In genomic region chr9:135480071-135480941, GRCh38 we compare ENCODE assay signal across 1 cellular context.
TF ChIP-seq lines count a peak whose summit lies in the region.

No MANE protein-coding gene starts in this region.

TF ChIP-seq in K562, 482 proteins besides CTCF, POLR2A, EP300 and RAD21 (continued from another document and continues in another):
- no peak for TF ChIP-seq ZBTB2 (IDR thresholded peaks at IDR 0.05)
- no peak for TF ChIP-seq PRMT5 (CRISPR knock-in tag; IDR thresholded peaks at IDR 0.05)
- TF ChIP-seq RAD51 (IDR thresholded peaks at IDR 0.05; ENCODE audit: borderline replicate concordance, low read depth), result no peak
- no peak for TF ChIP-seq NFE2L1 (tag; IDR thresholded peaks at IDR 0.05; ENCODE audit: borderline replicate concordance, low read depth)
- no peak for TF ChIP-seq DNMT1 (IDR thresholded peaks at IDR 0.05)
- TF ChIP-seq XRCC5 (IDR thresholded peaks at IDR 0.05; ENCODE audit: low read depth, low read length), result no peak
- TF ChIP-seq PURB (CRISPR knock-in tag; IDR thresholded peaks at IDR 0.05; ENCODE audit: low read depth), result no peak
- no peak for TF ChIP-seq CBFA2T2 (conservative IDR thresholded peaks at IDR 0.05)
- TF ChIP-seq ELF4 (CRISPR knock-in tag; IDR thresholded peaks at IDR 0.05), result no peak
- TF ChIP-seq ZBTB34 (CRISPR knock-in tag; IDR thresholded peaks at IDR 0.05), result no peak
- no peak for TF ChIP-seq THRB (CRISPR knock-in tag; conservative IDR thresholded peaks at IDR 0.05)
- peak; percentile 42; the same call in 1 of the 2 replicates for TF ChIP-seq PHF8 (IDR thresholded peaks at IDR 0.05; ENCODE audit: borderline replicate concordance, low read length)
- TF ChIP-seq CTCFL (IDR thresholded peaks at IDR 0.05; ENCODE audit: borderline replicate concordance, insufficient read depth, low read depth, low read length, poor library complexity, severe bottlenecking), result no peak
- no peak for TF ChIP-seq ZNF280A (IDR thresholded peaks at IDR 0.05; ENCODE audit: low read depth, partially characterized antibody)
- no peak for TF ChIP-seq ZC3H8 (IDR thresholded peaks at IDR 0.05)
- no peak for TF ChIP-seq ZNF695 (CRISPR knock-in tag; IDR thresholded peaks at IDR 0.05)
- TF ChIP-seq ZNF79 (CRISPR knock-in tag; IDR thresholded peaks at IDR 0.05; ENCODE audit: low read depth), result no peak
- no peak for TF ChIP-seq ZC3H4 (CRISPR knock-in tag; IDR thresholded peaks at IDR 0.05; ENCODE audit: borderline replicate concordance)
- TF ChIP-seq NFATC3 (IDR thresholded peaks at IDR 0.05), result no peak
- no peak for TF ChIP-seq MTA2 (IDR thresholded peaks at IDR 0.05; ENCODE audit: low read depth)
- no peak for TF ChIP-seq GABPB2 (CRISPR knock-in tag; conservative IDR thresholded peaks at IDR 0.05)
- 0 out of 2 replicates have a peak, but pooled peaks have one; percentile 47 for TF ChIP-seq NFRKB (IDR thresholded peaks at IDR 0.05; ENCODE audit: low read depth)
- TF ChIP-seq ZHX1 (conservative IDR thresholded peaks at IDR 0.05; ENCODE audit: low read length), result no peak
- no peak for TF ChIP-seq ZNF511 (CRISPR knock-in tag; IDR thresholded peaks at IDR 0.05)
- TF ChIP-seq RERE (CRISPR knock-in tag; IDR thresholded peaks at IDR 0.05; ENCODE audit: borderline replicate concordance), result no peak
- TF ChIP-seq PKNOX1 (IDR thresholded peaks at IDR 0.05), result no peak
- no peak for TF ChIP-seq CBFB (CRISPR knock-in tag; IDR thresholded peaks at IDR 0.05)
- TF ChIP-seq DLX4 (CRISPR knock-in tag; IDR thresholded peaks at IDR 0.05), result no peak
- no peak for TF ChIP-seq PREB (CRISPR knock-in tag; IDR thresholded peaks at IDR 0.05)
- no peak for TF ChIP-seq ETS2 (tag; IDR thresholded peaks at IDR 0.05; ENCODE audit: borderline replicate concordance, poor library complexity, severe bottlenecking)
- no peak for TF ChIP-seq POLR3A (IDR thresholded peaks at IDR 0.05; ENCODE audit: borderline replicate concordance, extremely low read depth, insufficient read depth, insufficient read length)
- TF ChIP-seq ZNF24 (IDR thresholded peaks at IDR 0.05), result no peak
- no peak for TF ChIP-seq MBD2 (IDR thresholded peaks at IDR 0.05; ENCODE audit: borderline replicate concordance, low read depth)
- no peak for TF ChIP-seq TCF15 (CRISPR knock-in tag; IDR thresholded peaks at IDR 0.05)
- no peak for TF ChIP-seq C11orf30 (IDR thresholded peaks at IDR 0.05; ENCODE audit: low read depth)
- no peak for TF ChIP-seq DDX20 (tag; IDR thresholded peaks at IDR 0.05; ENCODE audit: low read depth)
- no peak for TF ChIP-seq ZNF316 (IDR thresholded peaks at IDR 0.05)
- no peak for TF ChIP-seq NR1H2 (CRISPR knock-in tag; IDR thresholded peaks at IDR 0.05)
- TF ChIP-seq ZNF277 (CRISPR knock-in tag; IDR thresholded peaks at IDR 0.05; ENCODE audit: borderline replicate concordance), result no peak
